Comparison of ENCODE assay signal across 9 cellular contexts in genomic region chr1:206693029-206693428, GRCh38. TPM values are rescaled to one million over a fixed set of nuclear protein-coding genes. Genes with fewer than 3 reads are reported as not detected.
A peak's percentile ranks its signal among the peaks of the same experiment; 100 is the strongest.
DNase-seq lines count a peak whose midpoint lies in the region; ATAC-seq and TF ChIP-seq lines count a peak whose summit lies in the region.
"Had no signal": no experiment of that assay in that cellular context is flagged by ENCODE, and none has a peak within 500 bp of the region (broad histone marks: within the 10 kb centered on the region; RNA-seq: fewer than 3 reads in every experiment).

No MANE protein-coding gene starts in this region.

- no peak for ATAC-seq in naive thymus-derived CD4-positive, alpha-beta T cell
- ATAC-seq in GM19395 (IDR thresholded peaks at IDR 0.05; ENCODE audit: unreplicated experiment) = no peak
- no peak for ATAC-seq in activated CD4-positive, CD25-positive, alpha-beta regulatory T cell treated with anti-CD3 and anti-CD28 coated beads, Interleukin-2, amount 50 U/mL, for 24 hours
- ATAC-seq: naive thymus-derived CD8-positive, alpha-beta T cell had no signal

- no peak for DNase-seq in AG04449 (ENCODE audit: low read depth, low spot score)
- no peak for DNase-seq in Peyer's patch
- DNase-seq in esophagus squamous epithelium (lab: John Stamatoyannopoulos, UW) = no peak
- no peak for DNase-seq in naive thymus-derived CD4-positive, alpha-beta T cell
- no peak for DNase-seq in iPS-NIHi7 (ENCODE audit: extremely low spot score)
- DNase-seq in T-helper 2 cell = no peak
- DNase-seq: naive thymus-derived CD8-positive, alpha-beta T cell had no signal

- no peaks in the 10 kb centered on the region for H3K9me3 ChIP-seq in Peyer's patch
- no peaks in the 10 kb centered on the region for H3K9me3 ChIP-seq in esophagus squamous epithelium
- no peaks in the 10 kb centered on the region for H3K9me3 ChIP-seq in naive thymus-derived CD4-positive, alpha-beta T cell (ENCODE audit: control insufficient read depth in 2 of 3, low read length in 3 of 3)

- H3K27ac ChIP-seq in Peyer's patch = peak overlapping the region; percentile 1 to 73 (median 36)
- H3K27ac ChIP-seq in esophagus squamous epithelium = peak overlapping the region; percentile 18 to 79 (median 68)
- no peak overlapping the region for H3K27ac ChIP-seq in naive thymus-derived CD4-positive, alpha-beta T cell (ENCODE audit: low read depth, low read length)

- H3K4me3 Mint-ChIP-seq in naive thymus-derived CD4-positive, alpha-beta T cell = no peak overlapping the region

- no peak for TF ChIP-seq POLR2A in Peyer's patch (IDR thresholded peaks at IDR 0.05)
- no peak for TF ChIP-seq POLR2A in esophagus squamous epithelium (IDR thresholded peaks at IDR 0.05)

- H3K36me3 Mint-ChIP-seq in naive thymus-derived CD4-positive, alpha-beta T cell = peaks cover 9 to 40% (median 20%) of the 10 kb centered on the region in 5 donors

- intact Hi-C loops in esophagus squamous epithelium (cut with DNase I) = no loop called here
- intact Hi-C loops in naive thymus-derived CD4-positive, alpha-beta T cell (cut with micrococcal nuclease) = no loop called here

- H3K4me1 Mint-ChIP-seq in naive thymus-derived CD4-positive, alpha-beta T cell = peaks cover 59 to 93% (median 87%) of the 10 kb centered on the region in 7 donors

- H3K27me3 ChIP-seq in Peyer's patch (no peaks in the 10 kb centered on the region), esophagus squamous epithelium (no peaks in the 10 kb centered on the region)
- H3K27me3 ChIP-seq in naive thymus-derived CD4-positive, alpha-beta T cell (ENCODE audit: control insufficient read depth in 2 of 2, insufficient read depth in 2 of 2, low read length in 2 of 2) = no peaks in the 10 kb centered on the region

- H3K36me3 ChIP-seq in Peyer's patch (no peaks in the 10 kb centered on the region), esophagus squamous epithelium (peaks cover 0 to 32% (median 0%) of the 10 kb centered on the region in 3 donors)
- H3K36me3 ChIP-seq in naive thymus-derived CD4-positive, alpha-beta T cell (ENCODE audit: control insufficient read depth in 2 of 3, insufficient read depth in 3 of 3, low read length in 3 of 3) = peaks cover 0 to 27% (median 4%) of the 10 kb centered on the region in 3 experiments

- H3K4me3 ChIP-seq in AG04449 (ENCODE audit: low read depth, low read length) (peak overlapping the region; percentile 6; the same call in 1 of the 2 replicates), Peyer's patch (no peak overlapping the region), esophagus squamous epithelium (peak overlapping the region in 1 of 4 donors; percentile 31)
- no peak overlapping the region for H3K4me3 ChIP-seq in naive thymus-derived CD4-positive, alpha-beta T cell (ENCODE audit: low read length)

- H3K27me3 Mint-ChIP-seq in naive thymus-derived CD4-positive, alpha-beta T cell = no peaks in the 10 kb centered on the region
- H3K27me3 Mint-ChIP-seq: naive thymus-derived CD8-positive, alpha-beta T cell had no signal

- POLR2A ChIA-PET in AG04449 (lab: Yijun Ruan, JAX) = no interaction called here
- POLR2A ChIA-PET in naive thymus-derived CD4-positive, alpha-beta T cell (lab: Charles Lee) = interaction anchor here (0.6 kb wide), 1 partner anchor 131 kb away, joined by 4 read pairs; no protein-coding TSS in a partner anchor

- CTCF ChIA-PET in AG04449 (lab: Yijun Ruan, JAX) = interaction anchor here (1.0 to 4.5 kb wide), 8 partner anchors 11 to 289 kb away, joined by 3 to 38 read pairs (median 4); partner anchors contain the start of gene RASSF5
- CTCF ChIA-PET in naive thymus-derived CD4-positive, alpha-beta T cell (lab: Charles Lee) = no interaction called here

- 64 to 71% methylated on average over 9 to 10 of the region's 10 CpGs for WGBS in esophagus squamous epithelium, 2 donors

- H3K4me1 ChIP-seq in Peyer's patch (peaks cover 0 to 80% (median 14%) of the 10 kb centered on the region in 4 donors), esophagus squamous epithelium (peaks cover 32 to 99% (median 81%) of the 10 kb centered on the region in 3 donors)
- H3K4me1 ChIP-seq in naive thymus-derived CD4-positive, alpha-beta T cell (ENCODE audit: control insufficient read depth in 2 of 2, insufficient read depth in 2 of 2, low read length in 2 of 2) = peaks cover 11 to 34% of the 10 kb centered on the region in 2 donors

- H3K9me3 Mint-ChIP-seq in naive thymus-derived CD4-positive, alpha-beta T cell = peaks cover 0 to 2% (median 0%) of the 10 kb centered on the region in 11 donors
- H3K9me3 Mint-ChIP-seq: naive thymus-derived CD8-positive, alpha-beta T cell had no signal

- peak overlapping the region in 5 of 9 donors; percentile 26 to 61 (median 37) for H3K27ac Mint-ChIP-seq in naive thymus-derived CD4-positive, alpha-beta T cell

- TF ChIP-seq CTCF in AG04449 (IDR thresholded peaks at IDR 0.05; ENCODE audit: insufficient read depth, low read length, missing control alignments) (no peak), Peyer's patch (IDR thresholded peaks at IDR 0.05) (no peak), esophagus squamous epithelium (IDR thresholded peaks at IDR 0.05) (no peak)

RNA-seq across cellular contexts. Expression of gene MAPKAPK2, which starts 8.3 kb away (rescaled TPM):
- total RNA-seq in Peyer's patch (10 to 100 TPM; 49.6 to 92.4 (median 59.6) TPM), esophagus squamous epithelium (10 to 100 TPM; 37.8 to 50.7 (median 43.2) TPM)
- 100 to 1,000 TPM in 1 of 5 experiments, 10 to 100 TPM in 4; 49.6 to 123 (median 80.5) TPM for total RNA-seq in naive thymus-derived CD4-positive, alpha-beta T cell
- polyA plus RNA-seq in naive thymus-derived CD4-positive, alpha-beta T cell = 1 to 10 TPM; 1.4 to 2.0 TPM

RNA-seq across cellular contexts. Expression of gene DYRK3, which starts 57.7 kb away (rescaled TPM):
- 1 to 10 TPM in 1 of 4 donors, under 1 TPM in 2, not detected in 1; 0.67 to 3.3 (median 0.85) TPM for total RNA-seq in Peyer's patch
- 1 to 10 TPM; 2.5 to 9.1 (median 4.0) TPM for total RNA-seq in esophagus squamous epithelium
- total RNA-seq in naive thymus-derived CD4-positive, alpha-beta T cell = 1 to 10 TPM in 2 of 5 experiments, under 1 TPM in 3; 0.22 to 8.2 (median 0.69) TPM
- polyA plus RNA-seq in naive thymus-derived CD4-positive, alpha-beta T cell = not detected
- polyA plus RNA-seq: naive thymus-derived CD8-positive, alpha-beta T cell had no signal
